24 cellular contexts compared by ENCODE assay signal in the genomic region with DNA sequence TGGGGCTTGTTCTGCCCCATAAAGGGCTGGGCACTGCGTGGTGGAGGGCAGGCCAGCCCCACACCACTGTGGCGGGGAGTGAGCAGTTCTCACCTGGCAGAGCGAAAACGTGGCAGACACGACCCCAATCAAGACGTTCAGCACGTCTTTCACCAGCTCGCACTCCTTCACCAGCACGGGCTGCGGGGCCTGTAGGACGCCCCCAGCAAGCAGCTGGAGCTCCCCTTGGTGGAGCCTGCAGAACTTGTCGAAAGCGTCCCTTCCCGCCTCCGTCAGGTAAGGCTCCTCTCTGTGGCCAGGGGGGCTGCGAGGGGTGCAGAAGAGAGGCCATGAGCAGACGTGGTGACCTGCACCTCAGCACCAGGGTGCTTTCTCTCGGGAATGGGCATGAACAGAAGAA.
"Had no signal": no experiment of that assay in that cellular context is flagged by ENCODE, and none has a peak within 500 bp of the region (broad histone marks: within the 10 kb centered on the region; RNA-seq: fewer than 3 reads in every experiment).

No MANE protein-coding gene starts in this region.

- H3K4me1 ChIP-seq: pancreas, prostate gland, tibial nerve, upper lobe of left lung, uterus had no signal

- H3K4me3 Mint-ChIP-seq: mesothelial cell of epicardium; naive thymus-derived CD4-positive, alpha-beta T cell; natural killer cell treated with Interleukin-12 subunit alpha and Interleukin-12 subunit beta and Interleukin-15 and Interleukin-18, amount 100 ng/mL, for 72 hours; stimulated activated memory B cell treated with anti-CD40 and anti-IgM and Interleukin-4, amounts not matched to agents 10 μg/mL and 1 μg/mL and 100 μg/mL, for 72 hours; stimulated activated naive CD8-positive, alpha-beta T cell treated with anti-CD3 and anti-CD28 coated beads, Interleukin-15, amount 100 ng/mL, for 72 hours had no signal

- DNase-seq: hippocampal formation; mesendoderm; naive thymus-derived CD4-positive, alpha-beta T cell; nucleus accumbens; retina; small intestine; stimulated activated CD4-positive, alpha-beta T cell treated with anti-CD3 and anti-CD28 coated beads, Interleukin-1b, Interleukin-23, amount 100 ng/mL, for 48 hours; stimulated activated CD4-positive, alpha-beta T cell treated with anti-CD3 and anti-CD28 coated beads, Interleukin-2, amount 100 ng/mL, for 48 hours; stimulated activated CD4-positive, alpha-beta T cell treated with anti-CD3 and anti-CD28 coated beads, Interleukin-4, amount 100 ng/mL, for 4 hours; stimulated activated CD8-positive, alpha-beta memory T cell treated with anti-CD3 and anti-CD28 coated beads, Interleukin-4, amount 100 ng/mL, for 48 hours; stimulated activated naive CD4-positive, alpha-beta T cell treated with Interleukin-2 at 50 U/mL for 16 hours; stimulated activated naive CD8-positive, alpha-beta T cell treated with anti-CD3 and anti-CD28 coated beads, Interleukin-15, amount 100 ng/mL, for 72 hours; substantia nigra; uterus had no signal

- H3K36me3 Mint-ChIP-seq: natural killer cell treated with Interleukin-12 subunit alpha and Interleukin-12 subunit beta and Interleukin-15 and Interleukin-18, amount 100 ng/mL, for 72 hours had no signal

- H3K4me1 Mint-ChIP-seq: mesothelial cell of epicardium had no signal

- ATAC-seq: naive thymus-derived CD4-positive, alpha-beta T cell; natural killer cell treated with Interleukin-12 subunit alpha and Interleukin-12 subunit beta and Interleukin-15 and Interleukin-18, amount 100 ng/mL, for 72 hours; pancreas; right cardiac atrium; sciatic nerve; stimulated activated memory B cell treated with anti-CD40 and anti-IgM and Interleukin-4, amounts not matched to agents 10 μg/mL and 1 μg/mL and 100 μg/mL, for 72 hours; stimulated activated naive CD8-positive, alpha-beta T cell treated with anti-CD3 and anti-CD28 coated beads, Interleukin-15, amount 100 ng/mL, for 72 hours had no signal

- H3K9me3 ChIP-seq: pancreas, prostate gland, tibial nerve, upper lobe of left lung, uterus had no signal

- H3K27ac ChIP-seq: pancreas, prostate gland, tibial nerve, upper lobe of left lung, uterus had no signal

- H3K9me3 Mint-ChIP-seq: mesothelial cell of epicardium; natural killer cell treated with Interleukin-12 subunit alpha and Interleukin-12 subunit beta and Interleukin-15 and Interleukin-18, amount 100 ng/mL, for 72 hours had no signal

- H3K27me3 ChIP-seq: pancreas, tibial nerve, upper lobe of left lung, uterus had no signal

- H3K27ac Mint-ChIP-seq: mesothelial cell of epicardium; natural killer cell treated with Interleukin-12 subunit alpha and Interleukin-12 subunit beta and Interleukin-15 and Interleukin-18, amount 100 ng/mL, for 72 hours; stimulated activated memory B cell treated with anti-CD40 and anti-IgM and Interleukin-4, amounts not matched to agents 10 μg/mL and 1 μg/mL and 100 μg/mL, for 72 hours had no signal

- H3K4me3 ChIP-seq: lung, pancreas, prostate gland, tibial nerve, upper lobe of left lung, uterus had no signal

- H3K27me3 Mint-ChIP-seq: naive thymus-derived CD4-positive, alpha-beta T cell; natural killer cell treated with Interleukin-12 subunit alpha and Interleukin-12 subunit beta and Interleukin-15 and Interleukin-18, amount 100 ng/mL, for 72 hours; stimulated activated memory B cell treated with anti-CD40 and anti-IgM and Interleukin-4, amounts not matched to agents 10 μg/mL and 1 μg/mL and 100 μg/mL, for 72 hours; stimulated activated naive CD8-positive, alpha-beta T cell treated with anti-CD3 and anti-CD28 coated beads, Interleukin-15, amount 100 ng/mL, for 72 hours had no signal

- H3K36me3 ChIP-seq: prostate gland, uterus had no signal
